ENCODE assay signal across 9 cellular contexts in genomic region chr5:127931396-127931795, GRCh38.
"Had no signal": no experiment of that assay in that cellular context is flagged by ENCODE, and none has a peak within 500 bp of the region (broad histone marks: within the 10 kb centered on the region; RNA-seq: fewer than 3 reads in every experiment).

No MANE protein-coding gene starts in this region.

- H3K9ac ChIP-seq: GM23248 had no signal

- H3K9me3 Mint-ChIP-seq: HFFc6, IgD-negative memory B cell had no signal

- H3K4me3 ChIP-seq: GM23248, HAP-1 had no signal

- H3K27me3 Mint-ChIP-seq: IgD-negative memory B cell had no signal

- H3K27ac Mint-ChIP-seq: HFFc6, IgD-negative memory B cell had no signal

- H3K36me3 Mint-ChIP-seq: IgD-negative memory B cell had no signal

- ATAC-seq: HCT116 had no signal

- DNase-seq: GM23248, GOT3, H7, HFFc6, KG1 had no signal

- H3K4me3 Mint-ChIP-seq: HFFc6, IgD-negative memory B cell had no signal

- H3K36me3 ChIP-seq: HAP-1 had no signal

- H3K27ac ChIP-seq: GM23248, HL-60 had no signal

- H3K9me3 ChIP-seq: HAP-1 had no signal

- H2AFZ ChIP-seq: GM23248 had no signal

- H3K4me1 Mint-ChIP-seq: IgD-negative memory B cell had no signal
